33 cellular contexts compared by ENCODE assay signal in the genomic region with DNA sequence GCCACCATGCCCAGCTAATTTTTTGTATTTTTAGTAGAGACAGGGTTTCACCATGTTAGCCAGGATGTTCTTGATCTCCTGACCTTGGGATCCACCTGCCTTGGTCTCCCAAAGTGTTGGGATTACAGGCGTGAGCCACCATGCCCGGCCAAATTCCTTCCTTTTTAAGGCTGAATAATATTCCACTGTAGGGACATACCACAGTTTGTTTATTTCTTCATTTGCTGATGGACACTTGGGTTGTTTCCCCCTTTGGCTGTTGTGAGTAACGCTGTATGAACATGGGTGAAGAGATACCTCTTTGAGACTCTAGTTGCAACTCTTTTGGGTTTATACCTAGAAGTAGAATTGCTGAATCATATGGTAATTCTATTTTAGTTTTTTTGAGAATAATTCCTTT. TPM values are rescaled to one million over a fixed set of nuclear protein-coding genes. Genes with fewer than 3 reads are reported as not detected.
"Had no signal": no experiment of that assay in that cellular context is flagged by ENCODE, and none has a peak within 500 bp of the region (broad histone marks: within the 10 kb centered on the region; RNA-seq: fewer than 3 reads in every experiment).

No MANE protein-coding gene starts in this region.

- DNase-seq: activated effector memory CD4-positive, alpha-beta T cell treated with anti-CD3 and anti-CD28 coated beads, Interleukin-2, amount 50 U/mL, for 16 hours; activated effector memory CD4-positive, alpha-beta T cell treated with Interleukin-2 at 50 U/mL for 16 hours; activated gamma-delta T cell; activated gamma-delta T cell treated with Interleukin-2 at 50 U/mL for 16 hours; activated naive CD4-positive, alpha-beta T cell; activated naive CD4-positive, alpha-beta T cell treated with anti-CD3 and anti-CD28 coated beads for 36 hours; activated naive CD4-positive, alpha-beta T cell treated with anti-CD3 and anti-CD28 coated beads, Interleukin-2, amount 10 ng/mL, durations not matched to agents 7 days and 5 days; activated naive CD4-positive, alpha-beta T cell treated with anti-CD3 and anti-CD28 coated beads, Interleukin-2, amount 50 U/mL, for 16 hours; activated naive CD8-positive, alpha-beta T cell treated with anti-CD3 and anti-CD28 coated beads for 36 hours; activated naive CD8-positive, alpha-beta T cell treated with anti-CD3 and anti-CD28 coated beads, Interleukin-2, amount 10 ng/mL, durations not matched to agents 7 days and 5 days; activated naive CD8-positive, alpha-beta T cell treated with anti-CD3 and anti-CD28 coated beads, Interleukin-2, amount 50 U/mL, for 24 hours; activated T-cell treated with anti-CD3 and anti-CD28 coated beads, Interleukin-2, amount 50 U/mL, for 24 hours; activated T-cell treated with anti-CD3 and anti-CD28 coated beads, Interleukin-2, amount 50 U/mL, for 4 hours; activated T-cell treated with anti-CD3 and anti-CD28 coated beads, Interleukin-2, amount 50 U/mL, for 48 hours; activated T-cell treated with anti-CD3 and anti-CD28 coated beads, Interleukin-2, amount 50 U/mL, for 72 hours; adrenal gland; amniotic stem cell; amygdala; anterior cingulate cortex; aorta; body of pancreas; brain microvascular endothelial cell; caudate nucleus; central memory CD4-positive, alpha-beta T cell; cerebellar nuclear complex had no signal

- ATAC-seq: activated naive CD4-positive, alpha-beta T cell treated with anti-CD3 and anti-CD28 coated beads, Interleukin-2, amount 50 U/mL, for 72 hours; activated naive CD8-positive, alpha-beta T cell treated with anti-CD3 and anti-CD28 coated beads, Interleukin-2, amount 50 U/mL, for 24 hours; activated T-cell treated with anti-CD3 and anti-CD28 coated beads, Interleukin-2, amount 50 U/mL, for 4 hours; activated T-cell treated with anti-CD3 and anti-CD28 coated beads, Interleukin-2, amount 50 U/mL, for 72 hours; activated T-helper 17 cell treated with anti-CD3 and anti-CD28 coated beads, Interleukin-2, amount 50 U/mL, for 72 hours; body of pancreas had no signal

- H3K27ac ChIP-seq: adrenal gland, ascending aorta, body of pancreas, brain microvascular endothelial cell, breast epithelium, cardiac muscle cell had no signal

- FAIRE-seq: astrocyte, bronchial epithelial cell, colon had no signal

- H3K27me3 ChIP-seq: ascending aorta, brain microvascular endothelial cell, cardiac muscle cell had no signal

- H3K4me1 ChIP-seq: adrenal gland, ascending aorta, body of pancreas, breast epithelium had no signal

- H3K9me3 ChIP-seq: adrenal gland, ascending aorta, body of pancreas, breast epithelium had no signal

- H3K36me3 ChIP-seq: adrenal gland, ascending aorta, brain microvascular endothelial cell, breast epithelium, cardiac muscle cell had no signal

- H3K4me3 ChIP-seq: adrenal gland, ascending aorta, body of pancreas, breast epithelium, cardiac muscle cell had no signal

RNA-seq across cellular contexts. Expression of gene MGAT5B, which starts 13.1 kb away (rescaled TPM):
- total RNA-seq: ascending aorta, bronchial epithelial cell had no signal
- polyA plus RNA-seq: aorta had no signal
